12 cellular contexts compared by ENCODE assay signal in genomic region chr17:77437747-77438146, GRCh38.
A peak's percentile ranks its signal among the peaks of the same experiment; 100 is the strongest.
DNase-seq lines count a peak whose midpoint lies in the region; ATAC-seq and TF ChIP-seq lines count a peak whose summit lies in the region.
"Had no signal": no experiment of that assay in that cellular context is flagged by ENCODE, and none has a peak within 500 bp of the region (broad histone marks: within the 10 kb centered on the region; RNA-seq: fewer than 3 reads in every experiment).

No MANE protein-coding gene starts in this region.

- no peaks in the 10 kb centered on the region for H3K9me3 ChIP-seq in CD8-positive, alpha-beta memory T cell (ENCODE audit: low read length)
- no peaks in the 10 kb centered on the region for H3K9me3 ChIP-seq in colonic mucosa

- H3K27ac Mint-ChIP-seq in CD8-positive, alpha-beta memory T cell, result peak overlapping the region in 6 of 8 donors; percentile 26 to 99 (median 82)

- H3K4me3 ChIP-seq in CD8-positive, alpha-beta memory T cell (ENCODE audit: low read length), result no peak overlapping the region
- no peak overlapping the region for H3K4me3 ChIP-seq in colonic mucosa

- POLR2A ChIA-PET in CD8-positive, alpha-beta memory T cell (lab: Charles Lee), result interaction anchor here (0.5 to 0.9 kb wide), 2 partner anchors 14 to 46 kb away, joined by 4 to 8 read pairs; no protein-coding TSS in a partner anchor

- no peaks in the 10 kb centered on the region for H3K27me3 ChIP-seq in CD8-positive, alpha-beta memory T cell (ENCODE audit: insufficient read depth, low read length, poor library complexity, severe bottlenecking)
- no peaks in the 10 kb centered on the region for H3K27me3 ChIP-seq in colonic mucosa

- TF ChIP-seq CTCF in colonic mucosa (IDR thresholded peaks at IDR 0.05), result no peak

- H3K9me3 Mint-ChIP-seq in CD8-positive, alpha-beta memory T cell, result no peaks in the 10 kb centered on the region

- ATAC-seq in sciatic nerve (no peak), GM21423 (IDR thresholded peaks at IDR 0.05; ENCODE audit: unreplicated experiment) (no peak), GM18867 (IDR thresholded peaks at IDR 0.05; ENCODE audit: unreplicated experiment) (no peak)

- intact Hi-C loops in colonic mucosa (cut with DNase I), result no loop called here
- intact Hi-C loops in sciatic nerve (cut with DNase I), result no loop called here

- peaks cover 0 to 12% (median 0%) of the 10 kb centered on the region in 3 donors for H3K36me3 Mint-ChIP-seq in CD8-positive, alpha-beta memory T cell

- peaks cover 84 to 100% (median 91%) of the 10 kb centered on the region in 3 donors for H3K4me1 Mint-ChIP-seq in CD8-positive, alpha-beta memory T cell

- H3K36me3 ChIP-seq in CD8-positive, alpha-beta memory T cell (ENCODE audit: insufficient read depth, low read length), result no peaks in the 10 kb centered on the region
- no peaks in the 10 kb centered on the region for H3K36me3 ChIP-seq in colonic mucosa

- no peak overlapping the region for H3K27ac ChIP-seq in CD8-positive, alpha-beta memory T cell (ENCODE audit: low read depth, low read length)
- H3K27ac ChIP-seq in colonic mucosa, result peak overlapping the region; percentile 1

- peaks cover 99% of the 10 kb centered on the region for H3K4me1 ChIP-seq in CD8-positive, alpha-beta memory T cell (ENCODE audit: insufficient read depth, low read length)
- H3K4me1 ChIP-seq in colonic mucosa, result peaks cover 31% of the 10 kb centered on the region

- DNase-seq in CD8-positive, alpha-beta memory T cell, result no peak
- DNase-seq in NCI-H1694 treated with DMSO at 0.1 percent for 48 hours (lab: John Stamatoyannopoulos, UW) (peak; percentile 64), colonic mucosa (no peak), sciatic nerve (ENCODE audit: low spot score) (peak; percentile 68), pons (ENCODE audit: low spot score) (no peak), NCI-H2107 treated with DMSO at 0.1 percent for 48 hours (lab: John Stamatoyannopoulos, UW; ENCODE audit: unreplicated experiment) (no peak)
- DNase-seq: activated effector memory CD4-positive, alpha-beta T cell treated with anti-CD3 and anti-CD28 coated beads, Interleukin-2, amount 50 U/mL, for 16 hours; DMS153; kidney; occipital lobe had no signal

- CTCF ChIA-PET in CD8-positive, alpha-beta memory T cell (lab: Charles Lee), result interaction anchor here (2.0 to 2.3 kb wide), 2 partner anchors 8 to 37 kb away, joined by 5 to 17 read pairs; no protein-coding TSS in a partner anchor

- H3K9ac ChIP-seq in colonic mucosa (ENCODE audit: low read depth in 2 of 2, low read length in 2 of 2), result peak overlapping the region in 1 of 2 donors; percentile 4

- no peaks in the 10 kb centered on the region for H3K27me3 Mint-ChIP-seq in CD8-positive, alpha-beta memory T cell

- peak overlapping the region in 3 of 7 donors; percentile 27 to 71 (median 43) for H3K4me3 Mint-ChIP-seq in CD8-positive, alpha-beta memory T cell

Comparison
In these comparisons a context has a peak if more than half of its experiments do, and no peak if none do; other contexts are left out.
1. DNase-seq: peak in NCI-H1694 treated with DMSO at 0.1 percent for 48 hours (single experiment) and sciatic nerve (single experiment); none in CD8-positive, alpha-beta memory T cell (0 of 5), colonic mucosa (single experiment), pons (single experiment) and NCI-H2107 treated with DMSO at 0.1 percent for 48 hours (single experiment).